ENCODE assay signal across 8 cellular contexts in the genomic region with DNA sequence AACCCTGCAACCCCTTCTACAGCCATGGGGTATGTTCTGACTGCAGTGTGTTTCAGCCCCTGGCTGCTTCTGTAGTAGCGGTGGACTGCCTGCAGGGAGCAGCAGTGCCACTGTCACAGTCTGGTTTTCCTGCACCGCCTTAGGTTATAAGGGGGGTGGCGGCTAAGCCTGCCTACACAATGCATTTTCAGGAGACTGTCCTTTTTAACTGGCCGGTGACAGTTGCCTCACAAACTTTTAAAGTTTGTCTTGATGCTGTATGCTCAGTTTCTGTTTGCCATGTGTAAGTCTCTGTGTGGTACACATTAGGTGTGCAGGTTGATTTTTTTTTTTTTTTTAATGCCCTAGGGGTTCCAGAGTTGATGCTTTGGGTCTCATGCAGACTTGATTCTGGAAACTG. TPM values are rescaled to one million over a fixed set of nuclear protein-coding genes. Genes with fewer than 3 reads are reported as not detected.
DNase-seq lines count a peak whose midpoint lies in the region; ATAC-seq and TF ChIP-seq lines count a peak whose summit lies in the region.

No MANE protein-coding gene starts in this region.

- H3K9me3 Mint-ChIP-seq in activated naive CD4-positive, alpha-beta T cell treated with anti-CD3 and anti-CD28 coated beads for 36 hours, result no peaks in the 10 kb centered on the region
- H3K9me3 Mint-ChIP-seq in glutamatergic neuron (ENCODE audit: unreplicated experiment), result no peaks in the 10 kb centered on the region

- peaks cover 28% of the 10 kb centered on the region for H3K36me3 Mint-ChIP-seq in activated naive CD4-positive, alpha-beta T cell treated with anti-CD3 and anti-CD28 coated beads for 36 hours (ENCODE audit: low read depth)
- no peaks in the 10 kb centered on the region for H3K36me3 Mint-ChIP-seq in glutamatergic neuron (ENCODE audit: unreplicated experiment)

- no peaks in the 10 kb centered on the region for H3K27me3 Mint-ChIP-seq in activated naive CD4-positive, alpha-beta T cell treated with anti-CD3 and anti-CD28 coated beads for 36 hours (ENCODE audit: low read depth)
- no peaks in the 10 kb centered on the region for H3K27me3 Mint-ChIP-seq in glutamatergic neuron (ENCODE audit: unreplicated experiment)

- H3K4me1 ChIP-seq in upper lobe of right lung, result no peaks in the 10 kb centered on the region

- intact Hi-C loops in activated naive CD4-positive, alpha-beta T cell treated with anti-CD3 and anti-CD28 coated beads for 36 hours (cut with micrococcal nuclease), result loop anchor here (1.0 to 5.0 kb wide), 3 partner anchors 74 to 158 kb away; no protein-coding TSS in a partner anchor
- intact Hi-C loops in posterior cingulate gyrus (cut with DNase I), result loop anchor here (1.0 kb wide), 1 partner anchor 158 kb away; no protein-coding TSS in a partner anchor
- intact Hi-C loops in upper lobe of right lung (cut with DNase I), result loop anchor here (5.0 kb wide), 1 partner anchor 154 kb away; no protein-coding TSS in a partner anchor

- H3K9me3 ChIP-seq in upper lobe of right lung, result no peaks in the 10 kb centered on the region

- no peak overlapping the region for H3K4me3 ChIP-seq in upper lobe of right lung

- no peak overlapping the region for H3K27ac Mint-ChIP-seq in activated naive CD4-positive, alpha-beta T cell treated with anti-CD3 and anti-CD28 coated beads for 36 hours
- peak overlapping the region; percentile 74 for H3K27ac Mint-ChIP-seq in glutamatergic neuron (ENCODE audit: unreplicated experiment)

- DNase-seq in AG20443 (ENCODE audit: low spot score) (peak; percentile 89), HuH-7.5 (ENCODE audit: low spot score) (peak; percentile 75), glutamatergic neuron (peak; percentile 89), posterior cingulate gyrus (peak; percentile 51 to 95 (median 74)), upper lobe of right lung (peak; percentile 72)
- DNase-seq in activated naive CD4-positive, alpha-beta T cell treated with anti-CD3 and anti-CD28 coated beads for 36 hours, result peak; percentile 81

- H3K27me3 ChIP-seq in upper lobe of right lung, result no peaks in the 10 kb centered on the region

- TF ChIP-seq CTCF in glutamatergic neuron (IDR thresholded peaks at IDR 0.05; ENCODE audit: partially characterized antibody, unreplicated experiment) (peak; percentile 90), upper lobe of right lung (IDR thresholded peaks at IDR 0.05) (peak; percentile 92)

- CTCF ChIA-PET in activated naive CD4-positive, alpha-beta T cell treated with anti-CD3 and anti-CD28 coated beads for 36 hours (lab: Charles Lee), result interaction anchor here (0.6 to 3.5 kb wide), 15 partner anchors 11 to 949 kb away, joined by 3 to 83 read pairs (median 4); no protein-coding TSS in a partner anchor

- ATAC-seq in GM18907 (IDR thresholded peaks at IDR 0.05; ENCODE audit: unreplicated experiment) (peak; percentile 70), SK-N-SH treated with all-trans-retinoic acid at 6 μM for 48 hours (peak; percentile 88), upper lobe of right lung (peak; percentile 98)

- H3K4me3 Mint-ChIP-seq in activated naive CD4-positive, alpha-beta T cell treated with anti-CD3 and anti-CD28 coated beads for 36 hours, result no peak overlapping the region
- no peak overlapping the region for H3K4me3 Mint-ChIP-seq in glutamatergic neuron (ENCODE audit: unreplicated experiment)

- H3K4me1 Mint-ChIP-seq in activated naive CD4-positive, alpha-beta T cell treated with anti-CD3 and anti-CD28 coated beads for 36 hours (ENCODE audit: low read depth), result no peaks in the 10 kb centered on the region
- H3K4me1 Mint-ChIP-seq in glutamatergic neuron (ENCODE audit: low read depth, unreplicated experiment), result peaks cover 24% of the 10 kb centered on the region

- H3K27ac ChIP-seq in upper lobe of right lung, result no peak overlapping the region

- H3K36me3 ChIP-seq in upper lobe of right lung, result peaks cover 89% of the 10 kb centered on the region

TF ChIP-seq in SK-N-SH treated with all-trans-retinoic acid at 6 μM for 48 hours, 23 proteins besides CTCF, POLR2A, EP300 and RAD21:
- TF ChIP-seq TOX (CRISPR knock-in tag; IDR thresholded peaks at IDR 0.05; ENCODE audit: borderline replicate concordance) (no peak), ZFP3 (CRISPR knock-in tag; IDR thresholded peaks at IDR 0.05) (no peak), BACH2 (CRISPR knock-in tag; IDR thresholded peaks at IDR 0.05; ENCODE audit: borderline replicate concordance) (no peak), ZNF70 (CRISPR knock-in tag; IDR thresholded peaks at IDR 0.05) (no peak), PPARA (CRISPR knock-in tag; IDR thresholded peaks at IDR 0.05; ENCODE audit: borderline replicate concordance) (no peak; the same call in 1 of the 2 replicates), ZFP30 (CRISPR knock-in tag; IDR thresholded peaks at IDR 0.05) (no peak), ZNF8 (CRISPR knock-in tag; IDR thresholded peaks at IDR 0.05) (no peak), ARNTL (CRISPR knock-in tag; IDR thresholded peaks at IDR 0.05; ENCODE audit: borderline replicate concordance, low read depth) (no peak), ZC3H10 (CRISPR knock-in tag; IDR thresholded peaks at IDR 0.05) (no peak), ZNF565 (CRISPR knock-in tag; conservative IDR thresholded peaks at IDR 0.05; ENCODE audit: low read depth) (no peak), RARB (CRISPR knock-in tag; IDR thresholded peaks at IDR 0.05) (no peak), TSHZ2 (CRISPR knock-in tag; IDR thresholded peaks at IDR 0.05) (no peak), CSRNP3 (CRISPR knock-in tag; IDR thresholded peaks at IDR 0.05) (no peak), GLIS3 (CRISPR knock-in tag; IDR thresholded peaks at IDR 0.05) (no peak), SNAI2 (CRISPR knock-in tag; IDR thresholded peaks at IDR 0.05) (no peak)
- TF ChIP-seq, protein P1, sequence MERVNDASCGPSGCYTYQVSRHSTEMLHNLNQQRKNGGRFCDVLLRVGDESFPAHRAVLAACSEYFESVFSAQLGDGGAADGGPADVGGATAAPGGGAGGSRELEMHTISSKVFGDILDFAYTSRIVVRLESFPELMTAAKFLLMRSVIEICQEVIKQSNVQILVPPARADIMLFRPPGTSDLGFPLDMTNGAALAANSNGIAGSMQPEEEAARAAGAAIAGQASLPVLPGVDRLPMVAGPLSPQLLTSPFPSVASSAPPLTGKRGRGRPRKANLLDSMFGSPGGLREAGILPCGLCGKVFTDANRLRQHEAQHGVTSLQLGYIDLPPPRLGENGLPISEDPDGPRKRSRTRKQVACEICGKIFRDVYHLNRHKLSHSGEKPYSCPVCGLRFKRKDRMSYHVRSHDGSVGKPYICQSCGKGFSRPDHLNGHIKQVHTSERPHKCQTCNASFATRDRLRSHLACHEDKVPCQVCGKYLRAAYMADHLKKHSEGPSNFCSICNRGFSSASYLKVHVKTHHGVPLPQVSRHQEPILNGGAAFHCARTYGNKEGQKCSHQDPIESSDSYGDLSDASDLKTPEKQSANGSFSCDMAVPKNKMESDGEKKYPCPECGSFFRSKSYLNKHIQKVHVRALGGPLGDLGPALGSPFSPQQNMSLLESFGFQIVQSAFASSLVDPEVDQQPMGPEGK (CRISPR knock-in tag; IDR thresholded peaks at IDR 0.05; ENCODE audit: borderline replicate concordance), result no peak

RNA-seq across cellular contexts. Expression of gene NUP214, which starts 53.0 kb away (rescaled TPM):
- 10 to 100 TPM; 40.2 to 41.1 TPM for total RNA-seq in activated naive CD4-positive, alpha-beta T cell treated with anti-CD3 and anti-CD28 coated beads for 36 hours
- total RNA-seq in glutamatergic neuron (ENCODE audit: unreplicated experiment), result 56.5 TPM
- 52.2 TPM for total RNA-seq in upper lobe of right lung
